Comparison of ENCODE assay signal across 1 cellular context in genomic region chr17:40443196-40443987, GRCh38.
A peak's percentile ranks its signal among the peaks of the same experiment; 100 is the strongest.
TF ChIP-seq lines count a peak whose summit lies in the region.

TSS of gene IGFBP4 (plus strand) at chr17:40443450. CDS start at chr17:40443736, 286 bp downstream.

TF ChIP-seq in HepG2, 621 proteins besides CTCF, POLR2A, EP300 and RAD21 (continued from another document and continues in another):
- TF ChIP-seq ZNF407 (CRISPR knock-in tag; IDR thresholded peaks at IDR 0.05; ENCODE audit: not compliant biosample characterization) (peak; percentile 26), BRCA1 (CRISPR knock-in tag; IDR thresholded peaks at IDR 0.05) (no peak), CHD2 (IDR thresholded peaks at IDR 0.05; ENCODE audit: low read depth, low read length) (no peak), ZNF225 (CRISPR knock-in tag; IDR thresholded peaks at IDR 0.05) (peak; percentile 24; the same call in 1 of the 2 replicates), TOPORS (CRISPR knock-in tag; IDR thresholded peaks at IDR 0.05) (peak; percentile 94), ZNF138 (CRISPR knock-in tag; IDR thresholded peaks at IDR 0.05; ENCODE audit: low read depth) (0 out of 2 replicates have a peak, but pooled peaks have one; percentile 35), IRF9 (CRISPR knock-in tag; IDR thresholded peaks at IDR 0.05; ENCODE audit: borderline replicate concordance) (peak; percentile 83), ZFP82 (CRISPR knock-in tag; IDR thresholded peaks at IDR 0.05; ENCODE audit: borderline replicate concordance) (no peak), MAZ (IDR thresholded peaks at IDR 0.05; ENCODE audit: borderline replicate concordance, low read depth, low read length) (no peak), MAZ (CRISPR knock-in tag; IDR thresholded peaks at IDR 0.05; ENCODE audit: low read depth) (no peak; the same call in 1 of the 2 replicates), ZBED4 (CRISPR knock-in tag; IDR thresholded peaks at IDR 0.05; ENCODE audit: borderline replicate concordance) (peak; percentile 82; the same call in 1 of the 2 replicates), ZBTB33 (CRISPR knock-in tag; IDR thresholded peaks at IDR 0.05) (0 out of 2 replicates have a peak, but pooled peaks have one; percentile 63), HDAC2 (CRISPR knock-in tag; IDR thresholded peaks at IDR 0.05) (peak; percentile 69; the same call in 1 of the 2 replicates), ZNF234 (CRISPR knock-in tag; conservative IDR thresholded peaks at IDR 0.05) (no peak), ZNF788 (CRISPR knock-in tag; IDR thresholded peaks at IDR 0.05; ENCODE audit: borderline replicate concordance) (peak; percentile 70; the same call in 1 of the 2 replicates), U2AF2 (IDR thresholded peaks at IDR 0.05; ENCODE audit: low read depth, low read length) (no peak), ARID4A (CRISPR knock-in tag; IDR thresholded peaks at IDR 0.05; ENCODE audit: borderline replicate concordance) (no peak), ZNF142 (CRISPR knock-in tag; IDR thresholded peaks at IDR 0.05) (0 out of 2 replicates have a peak, but pooled peaks have one; percentile 55), MIER2 (CRISPR knock-in tag; IDR thresholded peaks at IDR 0.05) (peak; percentile 58; the same call in 1 of the 2 replicates), SETDB1 (CRISPR knock-in tag; IDR thresholded peaks at IDR 0.05; ENCODE audit: borderline replicate concordance) (no peak), MBNL3 (CRISPR knock-in tag; conservative IDR thresholded peaks at IDR 0.05) (no peak), ZNF703 (CRISPR knock-in tag; IDR thresholded peaks at IDR 0.05; ENCODE audit: borderline replicate concordance) (peak; percentile 56; the same call in 1 of the 2 replicates), ARNTL (CRISPR knock-in tag; IDR thresholded peaks at IDR 0.05) (no peak), ATF4 (CRISPR knock-in tag; IDR thresholded peaks at IDR 0.05) (peak in 1 of 2 experiments; percentile 75; a peak in 2 of 4 replicates)
